Comparison of ENCODE assay signal across 8 cellular contexts in genomic region chr3:71063768-71064287, GRCh38.
DNase-seq lines count a peak whose midpoint lies in the region; FAIRE-seq and TF ChIP-seq lines count a peak whose summit lies in the region.

No MANE protein-coding gene starts in this region.

- H3K27me3 ChIP-seq in iPS DF 6.9 (ENCODE audit: control insufficient read depth, insufficient read depth, low read length) (peaks cover 3% of the 10 kb centered on the region; the same call in 1 of the 2 replicates), small intestine (ENCODE audit: control insufficient read depth in 2 of 2, insufficient read depth in 2 of 2, low read length in 2 of 2) (no peaks in the 10 kb centered on the region)

- no peak for FAIRE-seq in small intestine (lab: Jason Lieb, UNC)

- no peaks in the 10 kb centered on the region for H3K36me3 ChIP-seq in iPS DF 6.9 (ENCODE audit: control insufficient read depth, insufficient read depth, low read length)
- H3K36me3 ChIP-seq in small intestine (ENCODE audit: control insufficient read depth in 2 of 2, insufficient read depth in 2 of 2, low read length in 2 of 2), result no peaks in the 10 kb centered on the region

- H3K9me3 ChIP-seq in iPS DF 6.9 (ENCODE audit: control insufficient read depth, insufficient read depth, low read length) (no peaks in the 10 kb centered on the region), small intestine (ENCODE audit: control insufficient read depth, low read depth) (no peaks in the 10 kb centered on the region)

- DNase-seq in SIG-M5 treated with dmso at 0.1 percent for 504 hours (lab: John Stamatoyannopoulos, UW; ENCODE audit: unreplicated experiment) (peak; percentile 68), SIG-M5 (lab: John Stamatoyannopoulos, UW) (no peak), SK-N-DZ (ENCODE audit: low spot score) (peak; percentile 16), astrocyte of the cerebellum (ENCODE audit: low read depth) (no peak), iPS DF 6.9 (ENCODE audit: low read depth, low spot score) (no peak), small intestine (peak; percentile 61), NCI-H187 (lab: John Stamatoyannopoulos, UW) (no peak), inferior parietal cortex (ENCODE audit: extremely low spot score) (no peak)

- no CpG with 5 or more reads among the region's 13 CpGs for WGBS in iPS DF 6.9 (ENCODE audit: insufficient coverage, insufficient read length)
- 0 to 1% (median 0%) methylated on average over 13 of the region's 13 CpGs for WGBS in small intestine, 3 donors

- H3K4me1 ChIP-seq in iPS DF 6.9 (ENCODE audit: control insufficient read depth, insufficient read depth, low read length) (peaks cover 3% of the 10 kb centered on the region; the same call in 1 of the 2 replicates), small intestine (ENCODE audit: control insufficient read depth in 2 of 2, insufficient read depth in 1 of 2, low read depth in 1 of 2, low read length in 1 of 2) (peaks cover 4 to 14% of the 10 kb centered on the region in 2 donors)

- H3K4me3 ChIP-seq in astrocyte of the cerebellum (ENCODE audit: low read depth, low read length) (peak overlapping the region; percentile 59), iPS DF 6.9 (ENCODE audit: low read length) (peak overlapping the region; percentile 35; the same call in 1 of the 2 replicates), small intestine (ENCODE audit: low read depth in 1 of 2, low read length in 2 of 2) (peak overlapping the region; percentile 58 to 65)

- in situ Hi-C loops in astrocyte of the cerebellum (cut with HindIII; ENCODE audit: low sequenced_read_pairs), result no loop called here

- H3K27ac ChIP-seq in iPS DF 6.9 (ENCODE audit: low read length), result no peak overlapping the region
- peak overlapping the region; percentile 95 to 99 for H3K27ac ChIP-seq in small intestine (ENCODE audit: low read depth in 1 of 2, low read length in 1 of 2)

- no peak for TF ChIP-seq CTCF in astrocyte of the cerebellum (IDR thresholded peaks at IDR 0.05; ENCODE audit: low read depth, low read length, missing control alignments)

Comparison
In these comparisons a context has a peak if more than half of its experiments do, and no peak if none do; other contexts are left out.
1. DNase-seq: peak in SIG-M5 treated with dmso at 0.1 percent for 504 hours (single experiment), SK-N-DZ (single experiment) and small intestine (single experiment); none in SIG-M5 (single experiment), astrocyte of the cerebellum (single experiment), iPS DF 6.9 (single experiment), NCI-H187 (0 of 2) and inferior parietal cortex (single experiment).
2. Peak in every context shown above with its lines, with median percentiles within 50 percentile points of each other: H3K4me3 ChIP-seq.